Comparison of ENCODE assay signal across 1 cellular context in the genomic region with DNA sequence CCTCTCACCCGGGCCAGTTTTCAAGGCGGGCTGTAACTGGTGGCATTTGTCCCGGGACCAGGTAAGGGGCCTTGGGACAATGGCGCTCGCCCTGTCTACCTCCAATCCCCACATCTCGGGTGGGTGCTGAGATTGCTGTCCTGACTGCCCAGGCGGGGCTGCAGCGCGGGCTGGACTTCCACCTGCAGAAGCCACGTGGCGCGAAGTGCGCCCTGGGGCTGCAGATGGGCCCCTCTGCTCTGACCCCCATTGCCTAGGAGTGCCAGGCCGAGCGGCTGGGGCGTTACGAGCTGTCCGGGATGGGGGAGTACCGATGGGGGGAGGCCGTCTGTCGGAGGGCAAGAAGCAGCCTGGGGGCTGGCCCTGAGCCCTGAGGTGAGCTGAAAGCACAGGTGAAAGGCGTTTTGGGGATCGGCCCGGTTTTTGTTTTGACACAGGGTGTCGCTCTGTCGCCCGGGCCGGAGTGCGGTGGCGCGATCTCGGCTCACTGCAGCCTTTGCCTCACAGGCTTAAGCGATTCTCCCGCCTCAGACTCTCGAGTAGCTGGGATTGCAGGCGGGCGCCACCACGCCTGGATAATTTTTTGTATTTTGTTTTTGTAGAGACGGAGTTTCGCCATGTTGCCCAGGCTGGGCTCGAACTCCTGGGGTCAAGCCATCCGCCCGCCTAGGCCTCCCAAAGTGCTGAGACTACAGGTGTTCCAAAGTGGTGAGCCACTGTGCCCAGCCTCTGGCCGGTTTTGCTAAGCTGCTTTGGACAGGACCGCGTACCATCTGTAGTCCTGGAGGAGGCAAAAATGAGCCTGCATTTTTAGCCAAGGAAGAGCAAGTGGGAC.
TF ChIP-seq lines count a peak whose summit lies in the region.

A gene with protein sequence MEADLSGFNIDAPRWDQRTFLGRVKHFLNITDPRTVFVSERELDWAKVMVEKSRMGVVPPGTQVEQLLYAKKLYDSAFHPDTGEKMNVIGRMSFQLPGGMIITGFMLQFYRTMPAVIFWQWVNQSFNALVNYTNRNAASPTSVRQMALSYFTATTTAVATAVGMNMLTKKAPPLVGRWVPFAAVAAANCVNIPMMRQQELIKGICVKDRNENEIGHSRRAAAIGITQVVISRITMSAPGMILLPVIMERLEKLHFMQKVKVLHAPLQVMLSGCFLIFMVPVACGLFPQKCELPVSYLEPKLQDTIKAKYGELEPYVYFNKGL (plus strand): TSS at position 16 of the 835 bp plus-strand sequence. CDS start 12,001 bp downstream, outside the sequence.

TF ChIP-seq in K562, 482 proteins besides CTCF, POLR2A, EP300 and RAD21 (continued from another document and continues in another):
- TF ChIP-seq, protein P1, sequence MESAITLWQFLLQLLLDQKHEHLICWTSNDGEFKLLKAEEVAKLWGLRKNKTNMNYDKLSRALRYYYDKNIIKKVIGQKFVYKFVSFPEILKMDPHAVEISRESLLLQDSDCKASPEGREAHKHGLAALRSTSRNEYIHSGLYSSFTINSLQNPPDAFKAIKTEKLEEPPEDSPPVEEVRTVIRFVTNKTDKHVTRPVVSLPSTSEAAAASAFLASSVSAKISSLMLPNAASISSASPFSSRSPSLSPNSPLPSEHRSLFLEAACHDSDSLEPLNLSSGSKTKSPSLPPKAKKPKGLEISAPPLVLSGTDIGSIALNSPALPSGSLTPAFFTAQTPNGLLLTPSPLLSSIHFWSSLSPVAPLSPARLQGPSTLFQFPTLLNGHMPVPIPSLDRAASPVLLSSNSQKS (CRISPR knock-in tag; IDR thresholded peaks at IDR 0.05) = no peak
- TF ChIP-seq TAL1 (IDR thresholded peaks at IDR 0.05) (no peak), SAFB2 (IDR thresholded peaks at IDR 0.05; ENCODE audit: borderline replicate concordance, low read depth, low read length, severe bottlenecking) (no peak), ZFX (CRISPR knock-in tag; IDR thresholded peaks at IDR 0.05) (peak; percentile 77), EP400 (IDR thresholded peaks at IDR 0.05) (peak; percentile 92), ETS2 (tag; IDR thresholded peaks at IDR 0.05; ENCODE audit: borderline replicate concordance, poor library complexity, severe bottlenecking) (no peak), PHF20 (IDR thresholded peaks at IDR 0.05; ENCODE audit: partially characterized antibody) (no peak), ZNF197 (CRISPR knock-in tag; IDR thresholded peaks at IDR 0.05; ENCODE audit: low read depth) (no peak), MCM2 (IDR thresholded peaks at IDR 0.05; ENCODE audit: low read depth) (no peak), KAT7 (CRISPR knock-in tag; IDR thresholded peaks at IDR 0.05; ENCODE audit: borderline replicate concordance) (peak; percentile 67; the same call in 1 of the 2 replicates), HDAC1 (IDR thresholded peaks at IDR 0.05) (peak in 1 of 2 experiments; percentile 97; a peak in 2 of 4 replicates), TSC22D4 (tag; IDR thresholded peaks at IDR 0.05) (no peak), SPI1 (IDR thresholded peaks at IDR 0.05; ENCODE audit: borderline replicate concordance, low read depth, low read length) (no peak), GABPB2 (CRISPR knock-in tag; conservative IDR thresholded peaks at IDR 0.05) (no peak), BRCA1 (IDR thresholded peaks at IDR 0.05) (no peak), BRCA1 (CRISPR knock-in tag; IDR thresholded peaks at IDR 0.05) (0 out of 2 replicates have a peak, but pooled peaks have one; percentile 13), NR2F6 (CRISPR knock-in tag; IDR thresholded peaks at IDR 0.05) (no peak), POLR2AphosphoS5 (IDR thresholded peaks at IDR 0.05; ENCODE audit: control insufficient read depth, insufficient read depth, low read depth, low read length) (no peak), ZNF79 (CRISPR knock-in tag; IDR thresholded peaks at IDR 0.05; ENCODE audit: low read depth) (no peak), PHF8 (IDR thresholded peaks at IDR 0.05; ENCODE audit: borderline replicate concordance, low read length) (peak; percentile 60; the same call in 1 of the 2 replicates), TBL1XR1 (IDR thresholded peaks at IDR 0.05; ENCODE audit: low read length in 2 of 2) (no peak), PCBP2 (IDR thresholded peaks at IDR 0.05; ENCODE audit: low read depth, low read length, poor library complexity, severe bottlenecking) (no peak), ZNF12 (CRISPR knock-in tag; IDR thresholded peaks at IDR 0.05) (0 out of 2 replicates have a peak, but pooled peaks have one; percentile 53), ZC3H8 (IDR thresholded peaks at IDR 0.05) (no peak), ARID2 (IDR thresholded peaks at IDR 0.05) (no peak), SUPT5H (IDR thresholded peaks at IDR 0.05) (peak; percentile 64), ARID1B (IDR thresholded peaks at IDR 0.05) (no peak), ZNF780A (CRISPR knock-in tag; IDR thresholded peaks at IDR 0.05) (no peak), FOXA3 (CRISPR knock-in tag; conservative IDR thresholded peaks at IDR 0.05 in 1 of 2, IDR thresholded peaks at IDR 0.05 in 1 of 2) (no peak), TOE1 (IDR thresholded peaks at IDR 0.05; ENCODE audit: borderline replicate concordance) (no peak), TOE1 (CRISPR knock-in tag; IDR thresholded peaks at IDR 0.05; ENCODE audit: borderline replicate concordance, low read depth) (no peak), GTF2E2 (tag; IDR thresholded peaks at IDR 0.05) (no peak), SP1 (CRISPR knock-in tag; IDR thresholded peaks at IDR 0.05) (peak; percentile 27; the same call in 1 of the 2 replicates), RBM39 (optimal IDR thresholded peaks at IDR 0.05; ENCODE audit: low read depth, low read length) (no peak), STAT5B (CRISPR knock-in tag; IDR thresholded peaks at IDR 0.05) (no peak), ZNF232 (CRISPR knock-in tag; IDR thresholded peaks at IDR 0.05) (no peak), MCM3 (IDR thresholded peaks at IDR 0.05) (no peak), MCM5 (IDR thresholded peaks at IDR 0.05; ENCODE audit: low read depth) (no peak), TEAD1 (CRISPR knock-in tag; IDR thresholded peaks at IDR 0.05) (no peak; a peak in 1 of 4 replicates)
- TF ChIP-seq, protein P2, sequence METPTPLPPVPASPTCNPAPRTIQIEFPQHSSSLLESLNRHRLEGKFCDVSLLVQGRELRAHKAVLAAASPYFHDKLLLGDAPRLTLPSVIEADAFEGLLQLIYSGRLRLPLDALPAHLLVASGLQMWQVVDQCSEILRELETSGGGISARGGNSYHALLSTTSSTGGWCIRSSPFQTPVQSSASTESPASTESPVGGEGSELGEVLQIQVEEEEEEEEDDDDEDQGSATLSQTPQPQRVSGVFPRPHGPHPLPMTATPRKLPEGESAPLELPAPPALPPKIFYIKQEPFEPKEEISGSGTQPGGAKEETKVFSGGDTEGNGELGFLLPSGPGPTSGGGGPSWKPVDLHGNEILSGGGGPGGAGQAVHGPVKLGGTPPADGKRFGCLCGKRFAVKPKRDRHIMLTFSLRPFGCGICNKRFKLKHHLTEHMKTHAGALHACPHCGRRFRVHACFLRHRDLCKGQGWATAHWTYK (CRISPR knock-in tag; IDR thresholded peaks at IDR 0.05) = no peak
- TF ChIP-seq, protein P3, sequence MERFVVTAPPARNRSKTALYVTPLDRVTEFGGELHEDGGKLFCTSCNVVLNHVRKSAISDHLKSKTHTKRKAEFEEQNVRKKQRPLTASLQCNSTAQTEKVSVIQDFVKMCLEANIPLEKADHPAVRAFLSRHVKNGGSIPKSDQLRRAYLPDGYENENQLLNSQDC (CRISPR knock-in tag; IDR thresholded peaks at IDR 0.05) = no peak
- TF ChIP-seq, protein P4, sequence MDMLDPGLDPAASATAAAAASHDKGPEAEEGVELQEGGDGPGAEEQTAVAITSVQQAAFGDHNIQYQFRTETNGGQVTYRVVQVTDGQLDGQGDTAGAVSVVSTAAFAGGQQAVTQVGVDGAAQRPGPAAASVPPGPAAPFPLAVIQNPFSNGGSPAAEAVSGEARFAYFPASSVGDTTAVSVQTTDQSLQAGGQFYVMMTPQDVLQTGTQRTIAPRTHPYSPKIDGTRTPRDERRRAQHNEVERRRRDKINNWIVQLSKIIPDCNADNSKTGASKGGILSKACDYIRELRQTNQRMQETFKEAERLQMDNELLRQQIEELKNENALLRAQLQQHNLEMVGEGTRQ (CRISPR knock-in tag; IDR thresholded peaks at IDR 0.05) = no peak
- TF ChIP-seq, protein P5, sequence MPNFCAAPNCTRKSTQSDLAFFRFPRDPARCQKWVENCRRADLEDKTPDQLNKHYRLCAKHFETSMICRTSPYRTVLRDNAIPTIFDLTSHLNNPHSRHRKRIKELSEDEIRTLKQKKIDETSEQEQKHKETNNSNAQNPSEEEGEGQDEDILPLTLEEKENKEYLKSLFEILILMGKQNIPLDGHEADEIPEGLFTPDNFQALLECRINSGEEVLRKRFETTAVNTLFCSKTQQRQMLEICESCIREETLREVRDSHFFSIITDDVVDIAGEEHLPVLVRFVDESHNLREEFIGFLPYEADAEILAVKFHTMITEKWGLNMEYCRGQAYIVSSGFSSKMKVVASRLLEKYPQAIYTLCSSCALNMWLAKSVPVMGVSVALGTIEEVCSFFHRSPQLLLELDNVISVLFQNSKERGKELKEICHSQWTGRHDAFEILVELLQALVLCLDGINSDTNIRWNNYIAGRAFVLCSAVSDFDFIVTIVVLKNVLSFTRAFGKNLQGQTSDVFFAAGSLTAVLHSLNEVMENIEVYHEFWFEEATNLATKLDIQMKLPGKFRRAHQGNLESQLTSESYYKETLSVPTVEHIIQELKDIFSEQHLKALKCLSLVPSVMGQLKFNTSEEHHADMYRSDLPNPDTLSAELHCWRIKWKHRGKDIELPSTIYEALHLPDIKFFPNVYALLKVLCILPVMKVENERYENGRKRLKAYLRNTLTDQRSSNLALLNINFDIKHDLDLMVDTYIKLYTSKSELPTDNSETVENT (CRISPR knock-in tag; IDR thresholded peaks at IDR 0.05) = no peak; the same call in 1 of the 2 replicates
- TF ChIP-seq, protein P6, sequence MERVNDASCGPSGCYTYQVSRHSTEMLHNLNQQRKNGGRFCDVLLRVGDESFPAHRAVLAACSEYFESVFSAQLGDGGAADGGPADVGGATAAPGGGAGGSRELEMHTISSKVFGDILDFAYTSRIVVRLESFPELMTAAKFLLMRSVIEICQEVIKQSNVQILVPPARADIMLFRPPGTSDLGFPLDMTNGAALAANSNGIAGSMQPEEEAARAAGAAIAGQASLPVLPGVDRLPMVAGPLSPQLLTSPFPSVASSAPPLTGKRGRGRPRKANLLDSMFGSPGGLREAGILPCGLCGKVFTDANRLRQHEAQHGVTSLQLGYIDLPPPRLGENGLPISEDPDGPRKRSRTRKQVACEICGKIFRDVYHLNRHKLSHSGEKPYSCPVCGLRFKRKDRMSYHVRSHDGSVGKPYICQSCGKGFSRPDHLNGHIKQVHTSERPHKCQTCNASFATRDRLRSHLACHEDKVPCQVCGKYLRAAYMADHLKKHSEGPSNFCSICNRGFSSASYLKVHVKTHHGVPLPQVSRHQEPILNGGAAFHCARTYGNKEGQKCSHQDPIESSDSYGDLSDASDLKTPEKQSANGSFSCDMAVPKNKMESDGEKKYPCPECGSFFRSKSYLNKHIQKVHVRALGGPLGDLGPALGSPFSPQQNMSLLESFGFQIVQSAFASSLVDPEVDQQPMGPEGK (CRISPR knock-in tag; IDR thresholded peaks at IDR 0.05; ENCODE audit: borderline replicate concordance) = no peak
- TF ChIP-seq, protein P7, sequence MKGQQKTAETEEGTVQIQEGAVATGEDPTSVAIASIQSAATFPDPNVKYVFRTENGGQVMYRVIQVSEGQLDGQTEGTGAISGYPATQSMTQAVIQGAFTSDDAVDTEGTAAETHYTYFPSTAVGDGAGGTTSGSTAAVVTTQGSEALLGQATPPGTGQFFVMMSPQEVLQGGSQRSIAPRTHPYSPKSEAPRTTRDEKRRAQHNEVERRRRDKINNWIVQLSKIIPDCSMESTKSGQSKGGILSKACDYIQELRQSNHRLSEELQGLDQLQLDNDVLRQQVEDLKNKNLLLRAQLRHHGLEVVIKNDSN (CRISPR knock-in tag; IDR thresholded peaks at IDR 0.05) = peak; percentile 75
- TF ChIP-seq, protein P8, sequence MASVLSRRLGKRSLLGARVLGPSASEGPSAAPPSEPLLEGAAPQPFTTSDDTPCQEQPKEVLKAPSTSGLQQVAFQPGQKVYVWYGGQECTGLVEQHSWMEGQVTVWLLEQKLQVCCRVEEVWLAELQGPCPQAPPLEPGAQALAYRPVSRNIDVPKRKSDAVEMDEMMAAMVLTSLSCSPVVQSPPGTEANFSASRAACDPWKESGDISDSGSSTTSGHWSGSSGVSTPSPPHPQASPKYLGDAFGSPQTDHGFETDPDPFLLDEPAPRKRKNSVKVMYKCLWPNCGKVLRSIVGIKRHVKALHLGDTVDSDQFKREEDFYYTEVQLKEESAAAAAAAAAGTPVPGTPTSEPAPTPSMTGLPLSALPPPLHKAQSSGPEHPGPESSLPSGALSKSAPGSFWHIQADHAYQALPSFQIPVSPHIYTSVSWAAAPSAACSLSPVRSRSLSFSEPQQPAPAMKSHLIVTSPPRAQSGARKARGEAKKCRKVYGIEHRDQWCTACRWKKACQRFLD (CRISPR knock-in tag; IDR thresholded peaks at IDR 0.05) = 0 out of 2 replicates have a peak, but pooled peaks have one; percentile 29
- TF ChIP-seq, protein P9, sequence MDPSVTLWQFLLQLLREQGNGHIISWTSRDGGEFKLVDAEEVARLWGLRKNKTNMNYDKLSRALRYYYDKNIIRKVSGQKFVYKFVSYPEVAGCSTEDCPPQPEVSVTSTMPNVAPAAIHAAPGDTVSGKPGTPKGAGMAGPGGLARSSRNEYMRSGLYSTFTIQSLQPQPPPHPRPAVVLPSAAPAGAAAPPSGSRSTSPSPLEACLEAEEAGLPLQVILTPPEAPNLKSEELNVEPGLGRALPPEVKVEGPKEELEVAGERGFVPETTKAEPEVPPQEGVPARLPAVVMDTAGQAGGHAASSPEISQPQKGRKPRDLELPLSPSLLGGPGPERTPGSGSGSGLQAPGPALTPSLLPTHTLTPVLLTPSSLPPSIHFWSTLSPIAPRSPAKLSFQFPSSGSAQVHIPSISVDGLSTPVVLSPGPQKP (CRISPR knock-in tag; IDR thresholded peaks at IDR 0.05) = no peak
- TF ChIP-seq, protein P10, sequence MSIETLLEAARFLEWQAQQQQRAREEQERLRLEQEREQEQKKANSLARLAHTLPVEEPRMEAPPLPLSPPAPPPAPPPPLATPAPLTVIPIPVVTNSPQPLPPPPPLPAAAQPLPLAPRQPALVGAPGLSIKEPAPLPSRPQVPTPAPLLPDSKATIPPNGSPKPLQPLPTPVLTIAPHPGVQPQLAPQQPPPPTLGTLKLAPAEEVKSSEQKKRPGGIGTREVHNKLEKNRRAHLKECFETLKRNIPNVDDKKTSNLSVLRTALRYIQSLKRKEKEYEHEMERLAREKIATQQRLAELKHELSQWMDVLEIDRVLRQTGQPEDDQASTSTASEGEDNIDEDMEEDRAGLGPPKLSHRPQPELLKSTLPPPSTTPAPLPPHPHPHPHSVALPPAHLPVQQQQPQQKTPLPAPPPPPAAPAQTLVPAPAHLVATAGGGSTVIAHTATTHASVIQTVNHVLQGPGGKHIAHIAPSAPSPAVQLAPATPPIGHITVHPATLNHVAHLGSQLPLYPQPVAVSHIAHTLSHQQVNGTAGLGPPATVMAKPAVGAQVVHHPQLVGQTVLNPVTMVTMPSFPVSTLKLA (conservative IDR thresholded peaks at IDR 0.05) = peak; percentile 99
- TF ChIP-seq, protein P11, sequence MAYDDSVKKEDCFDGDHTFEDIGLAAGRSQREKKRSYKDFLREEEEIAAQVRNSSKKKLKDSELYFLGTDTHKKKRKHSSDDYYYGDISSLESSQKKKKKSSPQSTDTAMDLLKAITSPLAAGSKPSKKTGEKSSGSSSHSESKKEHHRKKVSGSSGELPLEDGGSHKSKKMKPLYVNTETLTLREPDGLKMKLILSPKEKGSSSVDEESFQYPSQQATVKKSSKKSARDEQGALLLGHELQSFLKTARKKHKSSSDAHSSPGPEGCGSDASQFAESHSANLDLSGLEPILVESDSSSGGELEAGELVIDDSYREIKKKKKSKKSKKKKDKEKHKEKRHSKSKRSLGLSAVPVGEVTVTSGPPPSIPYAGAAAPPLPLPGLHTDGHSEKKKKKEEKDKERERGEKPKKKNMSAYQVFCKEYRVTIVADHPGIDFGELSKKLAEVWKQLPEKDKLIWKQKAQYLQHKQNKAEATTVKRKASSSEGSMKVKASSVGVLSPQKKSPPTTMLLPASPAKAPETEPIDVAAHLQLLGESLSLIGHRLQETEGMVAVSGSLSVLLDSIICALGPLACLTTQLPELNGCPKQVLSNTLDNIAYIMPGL (CRISPR knock-in tag; IDR thresholded peaks at IDR 0.05) = no peak
